Comparison of ENCODE assay signal across 1 cellular context in genomic region chr13:48151343-48151742, GRCh38.
TF ChIP-seq lines count a peak whose summit lies in the region.

No MANE protein-coding gene starts in this region.

TF ChIP-seq in HCT116, 20 proteins besides CTCF, POLR2A, EP300 and RAD21:
- TF ChIP-seq TCF7L2 (IDR thresholded peaks at IDR 0.05; ENCODE audit: borderline replicate concordance, extremely low read depth, insufficient read depth, insufficient read length) (no peak), ZFX (IDR thresholded peaks at IDR 0.05) (no peak), CEBPB (IDR thresholded peaks at IDR 0.05; ENCODE audit: low read depth) (no peak), CBX3 (IDR thresholded peaks at IDR 0.05; ENCODE audit: low read depth) (no peak), YY1 (IDR thresholded peaks at IDR 0.05; ENCODE audit: extremely low read depth, insufficient replicate concordance, low read depth, low read length) (no peak)
- TF ChIP-seq, protein P1, sequence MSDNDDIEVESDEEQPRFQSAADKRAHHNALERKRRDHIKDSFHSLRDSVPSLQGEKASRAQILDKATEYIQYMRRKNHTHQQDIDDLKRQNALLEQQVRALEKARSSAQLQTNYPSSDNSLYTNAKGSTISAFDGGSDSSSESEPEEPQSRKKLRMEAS (IDR thresholded peaks at IDR 0.05), result no peak
- TF ChIP-seq, protein P2, sequence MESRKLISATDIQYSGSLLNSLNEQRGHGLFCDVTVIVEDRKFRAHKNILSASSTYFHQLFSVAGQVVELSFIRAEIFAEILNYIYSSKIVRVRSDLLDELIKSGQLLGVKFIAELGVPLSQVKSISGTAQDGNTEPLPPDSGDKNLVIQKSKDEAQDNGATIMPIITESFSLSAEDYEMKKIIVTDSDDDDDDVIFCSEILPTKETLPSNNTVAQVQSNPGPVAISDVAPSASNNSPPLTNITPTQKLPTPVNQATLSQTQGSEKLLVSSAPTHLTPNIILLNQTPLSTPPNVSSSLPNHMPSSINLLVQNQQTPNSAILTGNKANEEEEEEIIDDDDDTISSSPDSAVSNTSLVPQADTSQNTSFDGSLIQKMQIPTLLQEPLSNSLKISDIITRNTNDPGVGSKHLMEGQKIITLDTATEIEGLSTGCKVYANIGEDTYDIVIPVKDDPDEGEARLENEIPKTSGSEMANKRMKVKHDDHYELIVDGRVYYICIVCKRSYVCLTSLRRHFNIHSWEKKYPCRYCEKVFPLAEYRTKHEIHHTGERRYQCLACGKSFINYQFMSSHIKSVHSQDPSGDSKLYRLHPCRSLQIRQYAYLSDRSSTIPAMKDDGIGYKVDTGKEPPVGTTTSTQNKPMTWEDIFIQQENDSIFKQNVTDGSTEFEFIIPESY (IDR thresholded peaks at IDR 0.05; ENCODE audit: extremely low read depth, insufficient replicate concordance, low read length), result no peak
